ENCODE assay signal across 21 cellular contexts in the genomic region with DNA sequence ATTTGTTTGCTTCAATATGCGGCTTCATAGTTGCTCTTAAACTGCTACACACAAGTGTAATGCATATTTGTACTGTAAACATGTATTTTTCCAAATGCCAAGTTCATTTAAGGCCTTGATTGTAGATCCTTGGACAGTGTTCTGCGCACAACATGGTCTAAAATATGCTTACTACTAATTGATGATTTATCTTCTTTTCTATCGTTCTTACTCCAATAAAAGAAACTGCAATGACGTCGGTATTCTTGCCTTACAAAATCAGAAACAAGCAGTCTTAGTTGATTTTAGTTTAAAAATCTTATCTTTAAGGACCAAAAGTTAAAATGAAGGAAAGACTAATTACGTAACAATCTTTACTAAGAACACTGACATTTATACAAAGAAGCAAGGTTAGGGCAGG.
DNase-seq lines count a peak whose midpoint lies in the region; ATAC-seq, FAIRE-seq and TF ChIP-seq lines count a peak whose summit lies in the region.
"Had no signal": no experiment of that assay in that cellular context is flagged by ENCODE, and none has a peak within 500 bp of the region (broad histone marks: within the 10 kb centered on the region; RNA-seq: fewer than 3 reads in every experiment).

No MANE protein-coding gene starts in this region.

- H3K9me3 ChIP-seq in vagina, result no peaks in the 10 kb centered on the region
- H3K9me3 ChIP-seq: A549, MG63 had no signal

- no peak for DNase-seq in GM19239 (ENCODE audit: insufficient read length, low spot score)
- DNase-seq in glutamatergic neuron, result no peak
- DNase-seq in vagina (ENCODE audit: extremely low spot score in 2 of 2), result no peak
- DNase-seq in cerebellum (ENCODE audit: low spot score), result no peak
- DNase-seq in DMS 273 treated with DMSO at 0.1 percent for 48 hours (lab: John Stamatoyannopoulos, UW), result no peak
- DNase-seq: DMS53, KBM-7, NCI-H1105 treated with DMSO at 0.1 percent for 48 hours, NCI-H146, NCI-H2107, NCI-H526 treated with DMSO at 0.1 percent for 48 hours, SHP77, T-cell had no signal

- no peaks in the 10 kb centered on the region for H3K4me1 ChIP-seq in vagina

- H3K4me3 Mint-ChIP-seq in glutamatergic neuron (ENCODE audit: unreplicated experiment), result peak overlapping the region; percentile 53
- H3K4me3 Mint-ChIP-seq: B cell, T-cell had no signal

- peaks cover 4% of the 10 kb centered on the region for H3K27me3 Mint-ChIP-seq in glutamatergic neuron (ENCODE audit: unreplicated experiment)
- H3K27me3 Mint-ChIP-seq: B cell, T-cell had no signal

- intact Hi-C loops in vagina (cut with DNase I), result loop anchor here (10.0 kb wide), 1 partner anchor 500 kb away; no protein-coding TSS in a partner anchor

- H3K36me3 ChIP-seq in vagina, result no peaks in the 10 kb centered on the region
- H3K36me3 ChIP-seq: MG63 had no signal

- no peak for ATAC-seq in HG03175 (IDR thresholded peaks at IDR 0.05; ENCODE audit: unreplicated experiment)
- ATAC-seq: A549, HepG2, Panc1, T-cell had no signal

- peaks cover 26% of the 10 kb centered on the region for H3K4me1 Mint-ChIP-seq in glutamatergic neuron (ENCODE audit: low read depth, unreplicated experiment)

- H3K9me3 Mint-ChIP-seq in glutamatergic neuron (ENCODE audit: unreplicated experiment), result peaks cover 6% of the 10 kb centered on the region
- H3K9me3 Mint-ChIP-seq: T-cell had no signal

- no peaks in the 10 kb centered on the region for H3K36me3 Mint-ChIP-seq in glutamatergic neuron (ENCODE audit: unreplicated experiment)

- H3K4me3 ChIP-seq in vagina, result no peak overlapping the region
- H3K4me3 ChIP-seq: A549, MG63 had no signal

- no peaks in the 10 kb centered on the region for H3K27me3 ChIP-seq in vagina
- H3K27me3 ChIP-seq: MG63 had no signal

- peak overlapping the region; percentile 81 for H3K27ac Mint-ChIP-seq in glutamatergic neuron (ENCODE audit: unreplicated experiment)
- H3K27ac Mint-ChIP-seq: B cell, T-cell had no signal

- TF ChIP-seq CTCF in VCaP (conservative IDR thresholded peaks at IDR 0.05) (no peak), glutamatergic neuron (IDR thresholded peaks at IDR 0.05; ENCODE audit: partially characterized antibody, unreplicated experiment) (no peak), vagina (IDR thresholded peaks at IDR 0.05) (no peak)

- H3K27ac ChIP-seq in VCaP (peak overlapping the region; percentile 34; the same call in 1 of the 2 replicates), vagina (peak overlapping the region; percentile 20)
- H3K27ac ChIP-seq: A549, RWPE1 had no signal

- no peak for TF ChIP-seq POLR2A in vagina (IDR thresholded peaks at IDR 0.05)

- peak; percentile 4 for FAIRE-seq in GM19239 (lab: Jason Lieb, UNC)
- FAIRE-seq: A549, HepG2 had no signal
